12 cellular contexts compared by ENCODE assay signal in the genomic region with DNA sequence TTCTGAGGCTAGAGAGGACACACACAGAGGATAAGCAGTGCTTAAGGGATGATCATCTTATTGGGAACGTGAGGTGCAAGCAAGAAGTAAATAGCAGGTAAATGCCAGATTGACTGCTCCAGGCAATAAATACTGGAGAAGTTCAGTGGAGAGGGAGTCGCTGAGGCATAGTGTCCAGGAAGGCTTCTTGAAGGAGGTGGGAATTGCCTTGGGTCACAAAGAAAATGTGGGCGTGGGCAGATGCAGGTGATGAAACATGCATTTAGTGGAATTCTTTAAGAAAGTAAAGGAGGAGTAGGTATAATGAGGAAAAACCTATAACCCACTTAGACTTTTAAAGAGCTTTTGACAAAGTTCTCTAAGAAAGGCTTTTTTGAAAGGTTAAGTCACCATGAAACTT. TPM values are rescaled to one million over a fixed set of nuclear protein-coding genes. Genes with fewer than 3 reads are reported as not detected.
"Had no signal": no experiment of that assay in that cellular context is flagged by ENCODE, and none has a peak within 500 bp of the region (broad histone marks: within the 10 kb centered on the region; RNA-seq: fewer than 3 reads in every experiment).

No MANE protein-coding gene starts in this region.

- H3K9ac ChIP-seq: GM23248 had no signal

- H3K4me3 ChIP-seq: GM23248, HAP-1 had no signal

- H3K27ac ChIP-seq: GM23248, HL-60 had no signal

- DNase-seq: GM23248, GOT3, H7, HFFc6, KBM-7 had no signal

- ATAC-seq: HCT116, HepG2 had no signal

- H3K36me3 ChIP-seq: HAP-1 had no signal

- H3K9me3 ChIP-seq: HAP-1 had no signal

- H3K4me1 ChIP-seq: HAP-1 had no signal

- H2AFZ ChIP-seq: GM23248 had no signal

RNA-seq across cellular contexts. Expression of gene SEMA5B, which starts 7.4 kb away (rescaled TPM):
- total RNA-seq: GM23248, H4, HepG2, HFFc6, HT1080 had no signal
- polyA plus RNA-seq: GM23248, HepG2, IgD-negative memory B cell had no signal
